In the genomic region with DNA sequence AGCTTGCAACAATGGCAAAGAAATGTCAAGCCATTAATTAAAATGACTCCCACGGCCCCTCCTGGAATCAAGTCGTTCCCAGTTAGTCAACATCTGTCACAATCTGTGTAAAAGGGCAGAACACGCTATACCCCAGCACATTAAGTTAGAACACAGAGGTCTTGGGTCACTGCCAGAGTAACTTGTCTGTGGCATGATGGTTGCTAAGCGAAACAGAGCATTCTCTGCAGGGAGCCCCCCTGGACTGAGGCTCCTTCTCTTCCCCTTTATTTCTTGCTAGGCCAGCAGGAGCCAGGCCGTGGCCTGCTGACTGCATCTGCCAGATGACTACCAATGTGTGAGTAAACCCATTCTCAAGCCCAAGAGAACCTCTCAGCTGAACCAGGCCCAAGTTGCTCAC, we compare ENCODE assay signal across 11 cellular contexts. TPM values are rescaled to one million over a fixed set of nuclear protein-coding genes. Genes with fewer than 3 reads are reported as not detected.
DNase-seq lines count a peak whose midpoint lies in the region; ATAC-seq, FAIRE-seq and TF ChIP-seq lines count a peak whose summit lies in the region.
"Had no signal": no experiment of that assay in that cellular context is flagged by ENCODE, and none has a peak within 500 bp of the region (broad histone marks: within the 10 kb centered on the region; RNA-seq: fewer than 3 reads in every experiment).

No MANE protein-coding gene starts in this region.

- no peak for TF ChIP-seq POLR2A in GM18505 (IDR thresholded peaks at IDR 0.05; ENCODE audit: borderline replicate concordance, extremely low read depth, insufficient read depth, insufficient read length)

- H3K27me3 ChIP-seq in BE2C (no peaks in the 10 kb centered on the region), endodermal cell (ENCODE audit: control insufficient read depth, insufficient read depth, low read length, poor library complexity, severe bottlenecking) (no peaks in the 10 kb centered on the region), osteoblast (ENCODE audit: insufficient read depth, low read length) (peaks cover 36% of the 10 kb centered on the region)

- H3K4me3 Mint-ChIP-seq in endodermal cell = no peak overlapping the region
- H3K4me3 Mint-ChIP-seq: CD4-positive, CD25-positive, alpha-beta regulatory T cell had no signal

- peak; percentile 41 for DNase-seq in BE2C
- peak; percentile 13 for DNase-seq in NCI-H1694 (lab: John Stamatoyannopoulos, UW)
- DNase-seq in endodermal cell = no peak
- DNase-seq in osteoblast (ENCODE audit: insufficient read length, low spot score, missing footprints) = peak; percentile 22
- DNase-seq in D721Med (ENCODE audit: insufficient read length, low spot score) = no peak
- DNase-seq: activated T-cell treated with anti-CD3 and anti-CD28 coated beads, Interleukin-2, amount 50 U/mL, for 48 hours; CD4-positive, CD25-positive, alpha-beta regulatory T cell had no signal

- TF ChIP-seq CTCF in BE2C (IDR thresholded peaks at IDR 0.05; ENCODE audit: low read depth, low read length) = no peak
- TF ChIP-seq CTCF in endodermal cell (conservative IDR thresholded peaks at IDR 0.05) = no peak
- no peak for TF ChIP-seq CTCF in osteoblast (IDR thresholded peaks at IDR 0.05; ENCODE audit: extremely low read depth, low read depth, low read length)
- TF ChIP-seq CTCF in D721Med (IDR thresholded peaks at IDR 0.05; ENCODE audit: insufficient read depth, missing control alignments) = no peak

- no peak for FAIRE-seq in D721Med (lab: Jason Lieb, UNC)
- FAIRE-seq: GM12891 had no signal

- H3K27ac ChIP-seq in endodermal cell (ENCODE audit: low read depth, low read length) = peak overlapping the region; percentile 4
- no peak overlapping the region for H3K27ac ChIP-seq in osteoblast (ENCODE audit: low read depth, low read length)

- H3K4me2 ChIP-seq in osteoblast (ENCODE audit: insufficient read depth, low read length) = no peak overlapping the region

- H4K20me1 ChIP-seq in osteoblast (ENCODE audit: insufficient read depth, low read length) = no peaks in the 10 kb centered on the region

- H3K27ac Mint-ChIP-seq in endodermal cell = peak overlapping the region; percentile 6
- H3K27ac Mint-ChIP-seq: CD4-positive, CD25-positive, alpha-beta regulatory T cell had no signal

- H3K4me1 ChIP-seq in BE2C = no peaks in the 10 kb centered on the region
- H3K4me1 ChIP-seq in endodermal cell (ENCODE audit: control insufficient read depth, insufficient read depth, low read length) = peaks cover 4% of the 10 kb centered on the region
- peaks cover 9% of the 10 kb centered on the region for H3K4me1 ChIP-seq in osteoblast (ENCODE audit: insufficient read depth, low read length)

- no peak overlapping the region for H3K4me3 ChIP-seq in BE2C (ENCODE audit: low read depth, low read length)
- H3K4me3 ChIP-seq in endodermal cell (ENCODE audit: low read length) = no peak overlapping the region
- no peak overlapping the region for H3K4me3 ChIP-seq in osteoblast (ENCODE audit: insufficient read depth, low read length)

- H3K9ac ChIP-seq in endodermal cell (ENCODE audit: extremely low read depth, low read length, poor library complexity, severe bottlenecking) = no peak overlapping the region

- H3K27me3 Mint-ChIP-seq in endodermal cell (ENCODE audit: insufficient read depth) = peaks cover 2% of the 10 kb centered on the region
- H3K27me3 Mint-ChIP-seq: CD4-positive, CD25-positive, alpha-beta regulatory T cell had no signal

- ATAC-seq in GM19023 (IDR thresholded peaks at IDR 0.05; ENCODE audit: unreplicated experiment) (no peak), GM18505 (IDR thresholded peaks at IDR 0.05; ENCODE audit: unreplicated experiment) (no peak), GM18517 (IDR thresholded peaks at IDR 0.05; ENCODE audit: unreplicated experiment) (no peak)

- peaks cover 14% of the 10 kb centered on the region for H3K4me1 Mint-ChIP-seq in endodermal cell
- H3K4me1 Mint-ChIP-seq: CD4-positive, CD25-positive, alpha-beta regulatory T cell had no signal

- no peaks in the 10 kb centered on the region for H3K79me2 ChIP-seq in osteoblast (ENCODE audit: insufficient read depth, low read length)

- H2AFZ ChIP-seq in osteoblast (ENCODE audit: low read length) = peak overlapping the region; percentile 64

- WGBS in endodermal cell (ENCODE audit: insufficient coverage in 1 of 2, insufficient read length in 1 of 2), 2 experiments = 87 to 89% methylated on average over 5 of the region's 5 CpGs

- H3K36me3 ChIP-seq in BE2C = no peaks in the 10 kb centered on the region
- no peaks in the 10 kb centered on the region for H3K36me3 ChIP-seq in endodermal cell (ENCODE audit: control insufficient read depth, insufficient read depth, low read length)
- H3K36me3 ChIP-seq in osteoblast (ENCODE audit: insufficient read depth, low read length) = no peaks in the 10 kb centered on the region

- H3K9me3 ChIP-seq in BE2C (no peaks in the 10 kb centered on the region), endodermal cell (ENCODE audit: control insufficient read depth, low read length) (no peaks in the 10 kb centered on the region), osteoblast (ENCODE audit: low read depth, low read length) (no peaks in the 10 kb centered on the region)

- H3K36me3 Mint-ChIP-seq in endodermal cell (ENCODE audit: low read depth) = no peaks in the 10 kb centered on the region
- H3K36me3 Mint-ChIP-seq: CD4-positive, CD25-positive, alpha-beta regulatory T cell had no signal

- H3K9me3 Mint-ChIP-seq in endodermal cell = no peaks in the 10 kb centered on the region
- H3K9me3 Mint-ChIP-seq: CD4-positive, CD25-positive, alpha-beta regulatory T cell had no signal

RNA-seq across cellular contexts. Expression of gene ZBED3, which starts 51.9 kb away (rescaled TPM):
- 10.6 TPM for polyA plus RNA-seq in BE2C (2012; ENCODE audit: insufficient read depth, insufficient read length, low read depth)
- 1 to 10 TPM; 5.3 to 5.6 TPM for total RNA-seq in endodermal cell
- polyA plus RNA-seq in endodermal cell (2013, experiment 1 of 2) = 7.4 TPM
- 6.4 TPM for polyA plus RNA-seq in endodermal cell (2013, experiment 2 of 2)
- total RNA-seq in osteoblast = 1.1 and 4.7 TPM in 2 replicates

Comparison
In these comparisons a context has a peak if more than half of its experiments do, and no peak if none do; other contexts are left out.
1. DNase-seq: peak in BE2C (single experiment), NCI-H1694 (single experiment) and osteoblast (single experiment); none in endodermal cell (single experiment) and D721Med (single experiment).